Comparison of ENCODE assay signal across 22 cellular contexts in the genomic region with DNA sequence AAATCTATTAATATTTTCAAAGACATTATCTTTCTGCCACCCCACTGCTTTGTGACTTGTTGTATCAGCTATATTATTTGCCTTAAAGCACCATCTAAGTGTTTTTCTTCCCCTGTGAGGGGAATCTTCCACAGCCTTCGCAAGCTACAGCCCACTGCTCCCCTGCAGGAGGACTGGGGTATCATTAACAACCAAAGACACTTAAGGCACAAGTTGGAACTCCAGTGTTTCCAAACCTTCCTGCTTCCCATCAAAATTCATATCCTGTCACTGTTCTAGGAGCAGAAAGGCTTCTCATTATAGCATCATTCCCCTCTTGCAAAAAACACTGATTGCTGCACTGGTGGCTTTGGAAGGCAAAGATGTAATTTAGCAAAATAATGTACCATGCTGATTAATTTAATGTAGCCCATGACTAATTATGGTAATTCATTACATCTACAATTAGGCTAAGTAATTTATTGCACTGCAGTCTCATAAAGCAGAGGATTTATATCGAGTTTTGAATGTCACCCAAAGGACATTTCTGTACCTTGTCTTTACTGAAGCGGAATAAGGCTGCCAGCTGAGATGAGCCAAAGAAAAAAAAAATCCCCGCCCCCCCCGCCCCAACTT.
DNase-seq lines count a peak whose midpoint lies in the region; ATAC-seq, FAIRE-seq and TF ChIP-seq lines count a peak whose summit lies in the region.
"Had no signal": no experiment of that assay in that cellular context is flagged by ENCODE, and none has a peak within 500 bp of the region (broad histone marks: within the 10 kb centered on the region; RNA-seq: fewer than 3 reads in every experiment).

No MANE protein-coding gene starts in this region.

- H3K4me3 ChIP-seq in HUES6 (ENCODE audit: low read depth, low read length) (peak overlapping the region; percentile 1; the same call in 1 of the 2 replicates), H1 (ENCODE audit: extremely low read depth in 1 of 4, insufficient read depth in 2 of 4, low read depth in 3 of 4, low read length in 4 of 4) (peak overlapping the region in 1 of 4 experiments; percentile 49; a peak in 3 of 8 replicates), neuron (ENCODE audit: low read length) (peak overlapping the region; percentile 43)
- H3K4me3 ChIP-seq in CD8-positive, alpha-beta T cell (ENCODE audit: low read depth, low read length), result no peak overlapping the region
- H3K4me3 ChIP-seq: body of pancreas, testis had no signal

- no peak overlapping the region for H2BK12ac ChIP-seq in H1 (ENCODE audit: low read depth, low read length)

- H3K9ac ChIP-seq in HUES6 (ENCODE audit: low read length), result no peak overlapping the region
- no peak overlapping the region for H3K9ac ChIP-seq in H1 (replicated peaks in 1 of 4; ENCODE audit: extremely low read depth in 1 of 4, low read depth in 3 of 4, low read length in 3 of 4)

- no peak overlapping the region for H2BK120ac ChIP-seq in H1 (replicated peaks; ENCODE audit: low read depth, low read length)

- intact Hi-C loops in CD8-positive, alpha-beta T cell (cut with DNase I, micrococcal nuclease), result no loop called here

- no peak overlapping the region for H2BK20ac ChIP-seq in H1 (ENCODE audit: low read length)

- H3K9me3 Mint-ChIP-seq in CD8-positive, alpha-beta T cell, result no peaks in the 10 kb centered on the region
- H3K9me3 Mint-ChIP-seq: activated CD4-positive, alpha-beta T cell treated with anti-CD3 and anti-CD28 coated beads, Interleukin-2, amount 10 ng/mL, durations not matched to agents 24 days and 14 days; activated naive CD4-positive, alpha-beta T cell treated with anti-CD3 and anti-CD28 coated beads, Interleukin-2, amount 50 U/mL, for 24 hours; HFFc6 had no signal

- TF ChIP-seq POLR2A in H1 (IDR thresholded peaks at IDR 0.05; ENCODE audit: control extremely low read depth in 1 of 2, low read depth in 2 of 2, low read length in 2 of 2), result no peak

- H3K18ac ChIP-seq in H1 (ENCODE audit: extremely low read depth, low read length), result no peak overlapping the region

- CTCF ChIA-PET in H1 (lab: Charles Lee; ENCODE audit: partially characterized antibody), result interaction anchor here (0.9 to 2.1 kb wide), 12 partner anchors 11 to 288 kb away, joined by 3 to 10 read pairs (median 4); no protein-coding TSS in a partner anchor
- CTCF ChIA-PET in CD8-positive, alpha-beta T cell (lab: Charles Lee), result interaction anchor here (0.7 to 0.9 kb wide), 2 partner anchors 10 to 25 kb away, joined by 3 read pairs; no protein-coding TSS in a partner anchor

- peak; percentile 33 to 36; a peak in 2 of 4 replicates for TF ChIP-seq RAD21 in H1 (IDR thresholded peaks at IDR 0.05 in 1 of 2, conservative IDR thresholded peaks at IDR 0.05 in 1 of 2; ENCODE audit: low read depth in 2 of 2, low read length in 2 of 2)

- no peak for FAIRE-seq in H1 (lab: Jason Lieb, UNC)
- FAIRE-seq: D721Med, keratinocyte, RCC 7860 had no signal

- no peaks in the 10 kb centered on the region for H3K4me1 Mint-ChIP-seq in CD8-positive, alpha-beta T cell (ENCODE audit: low read depth)
- H3K4me1 Mint-ChIP-seq: activated CD4-positive, alpha-beta T cell treated with anti-CD3 and anti-CD28 coated beads, Interleukin-2, amount 10 ng/mL, durations not matched to agents 24 days and 14 days; activated naive CD4-positive, alpha-beta T cell treated with anti-CD3 and anti-CD28 coated beads, Interleukin-2, amount 50 U/mL, for 24 hours had no signal

- H3K27ac ChIP-seq in HUES6 (ENCODE audit: low read depth, low read length) (no peak overlapping the region), H1 (ENCODE audit: low read depth, low read length) (no peak overlapping the region)
- H3K27ac ChIP-seq in CD8-positive, alpha-beta T cell (ENCODE audit: low read depth, low read length), result no peak overlapping the region
- H3K27ac ChIP-seq: testis had no signal

- H3K23ac ChIP-seq in H1 (ENCODE audit: insufficient read length), result no peak overlapping the region

- peak; percentile 59 to 76 for DNase-seq in NCI-H2081 (lab: John Stamatoyannopoulos, UW)
- DNase-seq in H1 (ENCODE audit: low read depth in 1 of 2, low spot score in 2 of 2), result no peak
- no peak for DNase-seq in stimulated activated CD4-positive, alpha-beta T cell treated with anti-CD3 and anti-CD28 coated beads, Interleukin-15, amount 100 ng/mL, for 24 hours
- DNase-seq in central memory CD4-positive, alpha-beta T cell, result no peak
- DNase-seq in CD8-positive, alpha-beta T cell, result no peak
- DNase-seq: activated CD4-positive, alpha-beta T cell treated with anti-CD3 and anti-CD28 coated beads, Interleukin-2, amount 10 ng/mL, durations not matched to agents 24 days and 14 days; activated T-cell treated with anti-CD3 and anti-CD28 coated beads for 4 hours; body of pancreas; HFFc6; IMR-90; mesendoderm; NCI-H526; occipital lobe; stimulated activated CD4-positive, alpha-beta T cell treated with anti-CD3 and anti-CD28 coated beads, Interleukin-4, amount 100 ng/mL, for 24 hours; stimulated activated CD8-positive, alpha-beta memory T cell treated with anti-CD3 and anti-CD28 coated beads, Interleukin-4, amount 100 ng/mL, for 48 hours; testis had no signal

- H3K56ac ChIP-seq in H1 (replicated peaks; ENCODE audit: insufficient read length, low read depth, low read length), result no peak overlapping the region

- H3K23me2 ChIP-seq in H1 (ENCODE audit: low read depth, low read length), result 0 out of 2 replicates have a peak, but pooled peaks cover 3% of the 10 kb centered on the region

- POLR2A ChIA-PET in H1 (lab: Charles Lee; ENCODE audit: partially characterized antibody), result no interaction called here
- POLR2A ChIA-PET in CD8-positive, alpha-beta T cell (lab: Charles Lee), result no interaction called here

- H2AFZ ChIP-seq in H1 (ENCODE audit: low read length), result no peak overlapping the region
- H2AFZ ChIP-seq in neuron (ENCODE audit: low read depth, low read length), result peak overlapping the region; percentile 92

- H3K4me3 Mint-ChIP-seq in CD8-positive, alpha-beta T cell, result no peak overlapping the region
- H3K4me3 Mint-ChIP-seq: activated CD4-positive, alpha-beta T cell treated with anti-CD3 and anti-CD28 coated beads, Interleukin-2, amount 10 ng/mL, durations not matched to agents 24 days and 14 days; activated naive CD4-positive, alpha-beta T cell treated with anti-CD3 and anti-CD28 coated beads, Interleukin-2, amount 50 U/mL, for 24 hours; HFFc6 had no signal

- no peak overlapping the region for H3K27ac Mint-ChIP-seq in CD8-positive, alpha-beta T cell
- H3K27ac Mint-ChIP-seq: activated CD4-positive, alpha-beta T cell treated with anti-CD3 and anti-CD28 coated beads, Interleukin-2, amount 10 ng/mL, durations not matched to agents 24 days and 14 days; activated naive CD4-positive, alpha-beta T cell treated with anti-CD3 and anti-CD28 coated beads, Interleukin-2, amount 50 U/mL, for 24 hours; HFFc6 had no signal

- H3K14ac ChIP-seq in H1 (ENCODE audit: insufficient read length), result no peak overlapping the region

- TF ChIP-seq EP300 in H1 (IDR thresholded peaks at IDR 0.05; ENCODE audit: borderline replicate concordance in 1 of 2, low read depth in 2 of 2, low read length in 2 of 2), result no peak

- TF ChIP-seq CTCF in H1 (IDR thresholded peaks at IDR 0.05; ENCODE audit: control extremely low read depth in 1 of 3, insufficient read depth in 1 of 3, low read depth in 1 of 3, low read length in 3 of 3), result peak in 2 of 3 experiments; percentile 14 to 35; a peak in 2 of 4 replicates
- no peak for TF ChIP-seq CTCF in CD8-positive, alpha-beta T cell (IDR thresholded peaks at IDR 0.05)

- H3K27me3 Mint-ChIP-seq in CD8-positive, alpha-beta T cell (ENCODE audit: low read depth), result peaks cover 9% of the 10 kb centered on the region

- no peaks in the 10 kb centered on the region for H3K79me2 ChIP-seq in H1 (ENCODE audit: control insufficient read depth in 1 of 2, insufficient read depth in 2 of 2, low read length in 2 of 2)

- no peak overlapping the region for H2BK15ac ChIP-seq in H1 (ENCODE audit: low read length)

- 23% methylated on average over 5 of the region's 5 CpGs; no CpG with 5 or more reads in 1 of the 2 experiments for WGBS in H1 (ENCODE audit: extremely low coverage in 1 of 2, insufficient coverage in 1 of 2, insufficient read length in 1 of 2, insufficient replicate concordance in 2 of 2, low coverage in 1 of 2, low lambda C conversion rate in 2 of 2, missing lambda C conversion rate in 1 of 2), 2 experiments

- H4K20me1 ChIP-seq in H1 (replicated peaks in 1 of 2; ENCODE audit: control insufficient read depth in 1 of 2, insufficient read depth in 2 of 2, low read length in 2 of 2), result no peaks in the 10 kb centered on the region

- ATAC-seq in CD8-positive, alpha-beta T cell, result no peak
- ATAC-seq: body of pancreas had no signal

- H3K36me3 Mint-ChIP-seq in CD8-positive, alpha-beta T cell, result no peaks in the 10 kb centered on the region
- H3K36me3 Mint-ChIP-seq: activated naive CD4-positive, alpha-beta T cell treated with anti-CD3 and anti-CD28 coated beads, Interleukin-2, amount 50 U/mL, for 24 hours had no signal

- H4K5ac ChIP-seq in H1 (ENCODE audit: insufficient read length, low read depth, low read length), result no peak overlapping the region

- H2AK5ac ChIP-seq in H1 (ENCODE audit: low read depth, low read length), result no peak overlapping the region

- no peak overlapping the region for H4K91ac ChIP-seq in H1 (replicated peaks; ENCODE audit: insufficient read length, low read length)

- H3K4me2 ChIP-seq in H1 (ENCODE audit: insufficient read depth in 1 of 2, low read depth in 2 of 2, low read length in 2 of 2), result peak overlapping the region; percentile 68 to 82

- H3K4me1 ChIP-seq in HUES6 (ENCODE audit: control insufficient read depth, insufficient read depth, low read length) (peaks cover 51% of the 10 kb centered on the region), H1 (replicated peaks in 1 of 4; ENCODE audit: control insufficient read depth in 3 of 4, insufficient read depth in 4 of 4, low read length in 3 of 4) (peaks cover 5 to 19% (median 16%) of the 10 kb centered on the region in 4 experiments), neuron (ENCODE audit: insufficient read depth, low read length) (peaks cover 63% of the 10 kb centered on the region)
- no peaks in the 10 kb centered on the region for H3K4me1 ChIP-seq in CD8-positive, alpha-beta T cell (ENCODE audit: insufficient read depth, low read length)
- H3K4me1 ChIP-seq: testis had no signal

- no peak overlapping the region for H4K8ac ChIP-seq in H1 (ENCODE audit: extremely low read depth, insufficient read depth, low read length)

- H3K36me3 ChIP-seq in HUES6 (ENCODE audit: control insufficient read depth, insufficient read depth, low read length), result no peaks in the 10 kb centered on the region
- H3K36me3 ChIP-seq in H1 (ENCODE audit: control insufficient read depth in 2 of 4, insufficient read depth in 4 of 4, low read length in 3 of 4), result no peaks in the 10 kb centered on the region
- H3K36me3 ChIP-seq in neuron (ENCODE audit: insufficient read depth, low read length), result no peaks in the 10 kb centered on the region
- H3K36me3 ChIP-seq in CD8-positive, alpha-beta T cell (ENCODE audit: insufficient read depth, low read length), result no peaks in the 10 kb centered on the region

- H3K4ac ChIP-seq in H1 (replicated peaks; ENCODE audit: insufficient read length, low read depth, low read length), result no peak overlapping the region

- no peaks in the 10 kb centered on the region for H3K9me3 ChIP-seq in HUES6 (ENCODE audit: control insufficient read depth, insufficient read depth, low read depth, low read length)
- H3K9me3 ChIP-seq in H1 (ENCODE audit: insufficient read depth in 2 of 2, low read depth in 1 of 2, low read length in 1 of 2), result no peaks in the 10 kb centered on the region
- H3K9me3 ChIP-seq in neuron (ENCODE audit: low read length), result no peaks in the 10 kb centered on the region
- no peaks in the 10 kb centered on the region for H3K9me3 ChIP-seq in CD8-positive, alpha-beta T cell (ENCODE audit: low read length)
- H3K9me3 ChIP-seq: body of pancreas, testis had no signal

- H3K79me1 ChIP-seq in H1 (ENCODE audit: low read depth, low read length), result no peaks in the 10 kb centered on the region

- H3K27me3 ChIP-seq in HUES6 (ENCODE audit: control insufficient read depth, insufficient read depth, low read length) (no peaks in the 10 kb centered on the region), H1 (replicated peaks in 1 of 4; ENCODE audit: control insufficient read depth in 3 of 4, extremely low read depth in 1 of 4, insufficient read depth in 3 of 4, low read length in 3 of 4) (no peaks in the 10 kb centered on the region), neuron (ENCODE audit: insufficient read depth, low read length) (no peaks in the 10 kb centered on the region)
- H3K27me3 ChIP-seq in CD8-positive, alpha-beta T cell (ENCODE audit: insufficient read depth, low read length), result no peaks in the 10 kb centered on the region
- H3K27me3 ChIP-seq: body of pancreas, testis had no signal

- H2BK5ac ChIP-seq in H1 (ENCODE audit: low read depth, low read length), result no peak overlapping the region

Comparison
In these comparisons a context has a peak if more than half of its experiments do, and no peak if none do; other contexts are left out.
1. DNase-seq: peak in NCI-H2081 (2 of 2); none in H1 (0 of 2), stimulated activated CD4-positive, alpha-beta T cell treated with anti-CD3 and anti-CD28 coated beads, Interleukin-15, amount 100 ng/mL, for 24 hours (single experiment), central memory CD4-positive, alpha-beta T cell (single experiment) and CD8-positive, alpha-beta T cell (0 of 7).